Comparison of ENCODE assay signal across 9 cellular contexts in genomic region chr6:161444464-161444863, GRCh38.
A peak's percentile ranks its signal among the peaks of the same experiment; 100 is the strongest.
DNase-seq lines count a peak whose midpoint lies in the region; ATAC-seq and TF ChIP-seq lines count a peak whose summit lies in the region.
"Had no signal": no experiment of that assay in that cellular context is flagged by ENCODE, and none has a peak within 500 bp of the region (broad histone marks: within the 10 kb centered on the region; RNA-seq: fewer than 3 reads in every experiment).

No MANE protein-coding gene starts in this region.

- peak; percentile 48 for DNase-seq in activated CD4-positive, alpha-beta T cell treated with anti-CD3 and anti-CD28 coated beads for 48 hours
- no peak for DNase-seq in activated CD4-positive, alpha-beta T cell treated with anti-CD3 and anti-CD28 coated beads for 1 hour
- DNase-seq in ascending aorta (ENCODE audit: low spot score in 2 of 2) (no peak), inferior parietal cortex (ENCODE audit: extremely low spot score) (peak; percentile 69), transverse colon (no peak), HEK293T (ENCODE audit: extremely low spot score) (no peak)
- DNase-seq in stimulated activated naive B cell treated with anti-CD40 and anti-IgM and Interleukin-4, amounts not matched to agents 10 μg/mL and 1 μg/mL and 100 μg/mL, for 72 hours = no peak

- peaks cover 0 to 4% of the 10 kb centered on the region in 2 donors for H3K4me1 ChIP-seq in ascending aorta
- H3K4me1 ChIP-seq in transverse colon = peaks cover 0 to 4% (median 0%) of the 10 kb centered on the region in 4 donors

- peaks cover 0 to 7% of the 10 kb centered on the region in 2 donors for H3K27me3 Mint-ChIP-seq in stimulated activated naive B cell treated with anti-CD40 and anti-IgM and Interleukin-4, amounts not matched to agents 10 μg/mL and 1 μg/mL and 100 μg/mL, for 72 hours

- H3K4me3 ChIP-seq in ascending aorta (peak overlapping the region; percentile 24 to 35), transverse colon (no peak overlapping the region)

- peak in 1 of 3 experiments; percentile 48 for TF ChIP-seq CTCF in ascending aorta (IDR thresholded peaks at IDR 0.05)
- no peak for TF ChIP-seq CTCF in transverse colon (IDR thresholded peaks at IDR 0.05)

- H3K27ac ChIP-seq in ascending aorta = no peak overlapping the region
- no peak overlapping the region for H3K27ac ChIP-seq in transverse colon
- H3K27ac ChIP-seq: HL-60 had no signal

- H3K9me3 ChIP-seq in ascending aorta (no peaks in the 10 kb centered on the region), transverse colon (no peaks in the 10 kb centered on the region)

- no peaks in the 10 kb centered on the region for H3K27me3 ChIP-seq in ascending aorta
- no peaks in the 10 kb centered on the region for H3K27me3 ChIP-seq in transverse colon

- no peak overlapping the region for H3K4me3 Mint-ChIP-seq in stimulated activated naive B cell treated with anti-CD40 and anti-IgM and Interleukin-4, amounts not matched to agents 10 μg/mL and 1 μg/mL and 100 μg/mL, for 72 hours

- WGBS in transverse colon (ENCODE audit: low coverage in 1 of 2), 2 donors = 59 to 74% methylated on average over 12 to 15 of the region's 15 CpGs

- intact Hi-C loops in ascending aorta (cut with DNase I) = loop anchor here (1.0 kb wide), 1 partner anchor 26 kb away; no protein-coding TSS in a partner anchor
- intact Hi-C loops in transverse colon (cut with DNase I; ENCODE audit: low total_unique reads) = no loop called here

- CTCF ChIA-PET in HEK293T (lab: Yijun Ruan, JAX) = interaction anchor here (1.0 kb wide), 1 partner anchor 26 kb away, joined by 5 read pairs; no protein-coding TSS in a partner anchor

- POLR2A ChIA-PET in HEK293T (lab: Yijun Ruan, JAX) = no interaction called here

- no peaks in the 10 kb centered on the region for H3K4me1 Mint-ChIP-seq in stimulated activated naive B cell treated with anti-CD40 and anti-IgM and Interleukin-4, amounts not matched to agents 10 μg/mL and 1 μg/mL and 100 μg/mL, for 72 hours

- H3K36me3 ChIP-seq in ascending aorta (no peaks in the 10 kb centered on the region), transverse colon (no peaks in the 10 kb centered on the region)

- peaks cover 0 to 2% of the 10 kb centered on the region in 2 donors for H3K9me3 Mint-ChIP-seq in stimulated activated naive B cell treated with anti-CD40 and anti-IgM and Interleukin-4, amounts not matched to agents 10 μg/mL and 1 μg/mL and 100 μg/mL, for 72 hours

- TF ChIP-seq POLR2A in transverse colon (IDR thresholded peaks at IDR 0.05) = no peak

- no peak for TF ChIP-seq EP300 in transverse colon (IDR thresholded peaks at IDR 0.05; ENCODE audit: low read depth)

- H3K27ac Mint-ChIP-seq in stimulated activated naive B cell treated with anti-CD40 and anti-IgM and Interleukin-4, amounts not matched to agents 10 μg/mL and 1 μg/mL and 100 μg/mL, for 72 hours = no peak overlapping the region

- no peaks in the 10 kb centered on the region for H3K36me3 Mint-ChIP-seq in stimulated activated naive B cell treated with anti-CD40 and anti-IgM and Interleukin-4, amounts not matched to agents 10 μg/mL and 1 μg/mL and 100 μg/mL, for 72 hours

- in situ Hi-C loops in transverse colon (cut with MboI; ENCODE audit: low pct_ligation_motif_present in 1 of 4, low pct_unique_long_range_greater_than_20kb in 1 of 4, low sequenced_read_pairs in 3 of 4) = no loop called here

- peak; percentile 47 to 56 for ATAC-seq in stimulated activated naive B cell treated with anti-CD40 and anti-IgM and Interleukin-4, amounts not matched to agents 10 μg/mL and 1 μg/mL and 100 μg/mL, for 72 hours (replicated peaks)
- no peak for ATAC-seq in GM19324 (IDR thresholded peaks at IDR 0.05; ENCODE audit: low FRiP score, unreplicated experiment)

TF ChIP-seq in HEK293T, 16 proteins besides CTCF, POLR2A, EP300 and RAD21:
- TF ChIP-seq ELF4 (IDR thresholded peaks at IDR 0.05) (no peak), BHLHE40 (IDR thresholded peaks at IDR 0.05; ENCODE audit: borderline replicate concordance) (no peak), NFRKB (IDR thresholded peaks at IDR 0.05) (no peak), L3MBTL2 (conservative IDR thresholded peaks at IDR 0.05) (no peak), ZNF384 (IDR thresholded peaks at IDR 0.05) (no peak), SP1 (IDR thresholded peaks at IDR 0.05) (no peak), SUZ12 (IDR thresholded peaks at IDR 0.05) (no peak), FOXA1 (IDR thresholded peaks at IDR 0.05) (no peak), CTBP1 (IDR thresholded peaks at IDR 0.05; ENCODE audit: borderline replicate concordance) (no peak), FOXM1 (IDR thresholded peaks at IDR 0.05; ENCODE audit: borderline replicate concordance) (no peak), HDGF (IDR thresholded peaks at IDR 0.05; ENCODE audit: borderline replicate concordance) (no peak), PKNOX1 (IDR thresholded peaks at IDR 0.05) (no peak), ARNT (IDR thresholded peaks at IDR 0.05) (no peak)

Comparison
In these comparisons a context has a peak if more than half of its experiments do, and no peak if none do; other contexts are left out.
1. DNase-seq: peak in activated CD4-positive, alpha-beta T cell treated with anti-CD3 and anti-CD28 coated beads for 48 hours (single experiment) and inferior parietal cortex (single experiment); none in activated CD4-positive, alpha-beta T cell treated with anti-CD3 and anti-CD28 coated beads for 1 hour (single experiment), ascending aorta (0 of 2), stimulated activated naive B cell treated with anti-CD40 and anti-IgM and Interleukin-4, amounts not matched to agents 10 μg/mL and 1 μg/mL and 100 μg/mL, for 72 hours (single experiment), transverse colon (single experiment) and HEK293T (single experiment).
2. H3K4me3 ChIP-seq: peak in ascending aorta (2 of 2); none in transverse colon (0 of 4).